Comparison of ENCODE assay signal across 8 cellular contexts in the genomic region with DNA sequence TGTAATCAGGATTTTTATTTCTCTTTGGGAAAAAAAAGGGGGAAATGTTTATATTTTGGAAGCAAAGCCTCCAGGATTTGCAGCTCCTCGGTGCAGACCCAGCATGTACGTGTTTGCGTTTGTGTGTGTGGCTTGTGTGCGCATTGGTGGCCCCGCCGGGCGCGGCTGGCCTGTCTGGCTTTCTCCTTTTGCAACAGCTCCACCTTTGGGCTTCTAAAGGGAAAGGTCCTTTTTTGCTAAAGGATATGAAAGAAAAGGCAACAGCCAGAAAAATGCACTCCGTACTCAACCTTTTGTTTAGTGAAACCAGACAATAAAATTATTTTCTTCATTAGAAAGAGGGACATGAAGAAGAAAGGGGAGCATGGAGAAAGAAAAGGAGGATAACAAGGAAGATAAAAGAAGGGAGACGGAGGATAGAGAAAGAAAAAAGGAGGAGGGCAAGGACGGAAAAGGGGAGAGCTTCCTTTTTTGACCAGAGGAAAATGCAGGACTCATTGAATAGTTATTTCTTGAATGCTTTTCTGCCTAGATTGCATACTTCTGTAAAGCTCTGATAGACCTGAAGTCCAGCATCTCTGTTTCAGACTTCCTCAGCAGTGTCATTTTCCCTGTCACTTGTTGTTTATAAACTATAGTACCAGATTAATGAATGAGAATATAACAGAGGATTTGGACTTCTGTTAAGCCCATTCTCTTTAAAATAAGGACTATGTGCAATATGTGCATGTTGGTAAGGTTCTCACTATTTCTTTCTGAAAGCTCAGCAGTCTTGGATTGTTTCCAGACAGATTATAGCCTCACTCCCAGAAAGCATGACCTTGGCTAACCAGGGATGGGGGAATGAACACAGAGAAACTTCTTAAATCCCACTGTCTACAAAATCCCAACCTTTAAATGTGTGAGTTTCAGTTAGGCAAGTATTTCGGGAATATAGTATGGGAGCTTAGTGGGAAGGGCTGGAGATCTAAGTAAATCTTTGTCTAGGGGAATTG.
DNase-seq lines count a peak whose midpoint lies in the region; ATAC-seq, FAIRE-seq and TF ChIP-seq lines count a peak whose summit lies in the region.

No MANE protein-coding gene starts in this region.

- TF ChIP-seq RAD21 in A549 (conservative IDR thresholded peaks at IDR 0.05 in 1 of 2, IDR thresholded peaks at IDR 0.05 in 1 of 2) = peak; percentile 49 to 57; a peak in 4 of 5 replicates

- peak overlapping the region; percentile 53 for H2AFZ ChIP-seq in osteoblast (ENCODE audit: low read length)

- TF ChIP-seq CTCF in A549 (IDR thresholded peaks at IDR 0.05) = peak; percentile 35
- peak; percentile 34 for TF ChIP-seq CTCF in fibroblast of the aortic adventitia (IDR thresholded peaks at IDR 0.05; ENCODE audit: insufficient read depth, low read length)
- peak; percentile 37 for TF ChIP-seq CTCF in osteoblast (IDR thresholded peaks at IDR 0.05; ENCODE audit: extremely low read depth, low read depth, low read length)

- CTCF ChIA-PET in A549 (lab: Yijun Ruan, JAX) = interaction anchor here (0.5 to 0.7 kb wide), 2 partner anchors 39 to 320 kb away, joined by 3 read pairs; no protein-coding TSS in a partner anchor

- TF ChIP-seq POLR2A in A549 (IDR thresholded peaks at IDR 0.05; ENCODE audit: low read length) = no peak

- under 1% methylated on average over 12 of the region's 12 CpGs for WGBS in A549 (ENCODE audit: missing lambda C conversion rate)

- ATAC-seq in A549 (peak; percentile 43 to 71; a peak in 3 of 6 replicates), GM18502 (IDR thresholded peaks at IDR 0.05; ENCODE audit: poor library complexity, unreplicated experiment) (peak; percentile 42)

- H3K4me3 ChIP-seq in A549 (no peak overlapping the region), SJSA1 (no peak overlapping the region), fibroblast of the aortic adventitia (ENCODE audit: low read depth, low read length) (no peak overlapping the region), osteoblast (ENCODE audit: insufficient read depth, low read length) (peak overlapping the region; percentile 19)

- H3K27ac ChIP-seq in A549 (no peak overlapping the region), SJSA1 (no peak overlapping the region), osteoblast (ENCODE audit: low read depth, low read length) (no peak overlapping the region)

- H3K4me1 ChIP-seq in A549 (no peaks in the 10 kb centered on the region), SJSA1 (replicated peaks) (no peaks in the 10 kb centered on the region), osteoblast (ENCODE audit: insufficient read depth, low read length) (no peaks in the 10 kb centered on the region)

- DNase-seq in A549 (ENCODE audit: low read depth in 1 of 2, low spot score in 1 of 2) = peak; percentile 1 to 48
- DNase-seq in NCI-H1048 (lab: John Stamatoyannopoulos, UW) = peak; percentile 69
- peak; percentile 11 to 45 for DNase-seq in SJSA1 (ENCODE audit: low read depth in 1 of 2, low spot score in 2 of 2)
- peak; percentile 5 for DNase-seq in fibroblast of the aortic adventitia (ENCODE audit: low read depth)
- peak; percentile 46 for DNase-seq in osteoblast (ENCODE audit: insufficient read length, low spot score, missing footprints)
- no peak for DNase-seq in activated T-cell treated with anti-CD3 and anti-CD28 coated beads, Interleukin-2, amount 50 U/mL, for 1 hour
- DNase-seq in 8988T = no peak

- H3K79me2 ChIP-seq in osteoblast (ENCODE audit: insufficient read depth, low read length) = no peaks in the 10 kb centered on the region

- FAIRE-seq in A549 (lab: Jason Lieb, UNC) = no peak

- POLR2A ChIA-PET in A549 (lab: Yijun Ruan, JAX) = interaction anchor here (0.7 kb wide), 1 partner anchor 1737 kb away, joined by 3 read pairs; no protein-coding TSS in a partner anchor

- H3K36me3 ChIP-seq in SJSA1 = no peaks in the 10 kb centered on the region
- no peaks in the 10 kb centered on the region for H3K36me3 ChIP-seq in osteoblast (ENCODE audit: insufficient read depth, low read length)

- H4K20me1 ChIP-seq in osteoblast (ENCODE audit: insufficient read depth, low read length) = no peaks in the 10 kb centered on the region

- no peak for TF ChIP-seq EP300 in A549 (IDR thresholded peaks at IDR 0.05)

- no peaks in the 10 kb centered on the region for H3K9me3 ChIP-seq in A549
- no peaks in the 10 kb centered on the region for H3K9me3 ChIP-seq in SJSA1 (replicated peaks)
- no peaks in the 10 kb centered on the region for H3K9me3 ChIP-seq in osteoblast (ENCODE audit: low read depth, low read length)

- H3K27me3 ChIP-seq in SJSA1 (replicated peaks) (no peaks in the 10 kb centered on the region; the same call in 1 of the 2 replicates), osteoblast (ENCODE audit: insufficient read depth, low read length) (no peaks in the 10 kb centered on the region)

- H3K4me2 ChIP-seq in A549 = peak overlapping the region; percentile 38; the same call in 2 of the 3 replicates
- H3K4me2 ChIP-seq in osteoblast (ENCODE audit: insufficient read depth, low read length) = peak overlapping the region; percentile 58

TF ChIP-seq in A549, 52 proteins besides CTCF, POLR2A, EP300 and RAD21:
- peak; percentile 35; the same call in 1 of the 3 replicates for TF ChIP-seq SMC3 (IDR thresholded peaks at IDR 0.05)
- TF ChIP-seq CHD2 (IDR thresholded peaks at IDR 0.05; ENCODE audit: low read length, partially characterized antibody) = no peak
TF ChIP-seq in A549: peak in this region for 1.

Comparison
In these comparisons a context has a peak if more than half of its experiments do, and no peak if none do; other contexts are left out.
1. DNase-seq: peak in A549 (2 of 2), NCI-H1048 (single experiment), SJSA1 (2 of 2), fibroblast of the aortic adventitia (single experiment) and osteoblast (single experiment); none in activated T-cell treated with anti-CD3 and anti-CD28 coated beads, Interleukin-2, amount 50 U/mL, for 1 hour (single experiment) and 8988T (single experiment).
2. Peak in every context shown above with its lines, with median percentiles within 50 percentile points of each other: CTCF ChIP-seq.